15 cellular contexts compared by ENCODE assay signal in genomic region chr3:66629431-66630368, GRCh38.
DNase-seq lines count a peak whose midpoint lies in the region; ATAC-seq and TF ChIP-seq lines count a peak whose summit lies in the region.
"Had no signal": no experiment of that assay in that cellular context is flagged by ENCODE, and none has a peak within 500 bp of the region (broad histone marks: within the 10 kb centered on the region; RNA-seq: fewer than 3 reads in every experiment).

No MANE protein-coding gene starts in this region.

- H3K27me3 ChIP-seq in HUES64 (ENCODE audit: insufficient read depth, low read length): no peaks in the 10 kb centered on the region
- no peaks in the 10 kb centered on the region for H3K27me3 ChIP-seq in mammary epithelial cell (ENCODE audit: insufficient read depth, low read length)
- no peaks in the 10 kb centered on the region for H3K27me3 ChIP-seq in sigmoid colon
- H3K27me3 ChIP-seq: Peyer's patch had no signal

- H3K9ac ChIP-seq in HUES64 (ENCODE audit: low read depth, low read length) (0 out of 2 replicates have a peak overlapping the region, but pooled peaks have one; percentile 29), mammary epithelial cell (ENCODE audit: insufficient read depth, low read length) (no peak overlapping the region)

- CTCF ChIA-PET in mammary epithelial cell (lab: Charles Lee; ENCODE audit: low non-redundant PET): no interaction called here

- no TSS peak for BruUV-seq in mammary epithelial cell (replicated peaks; lab: Mats Ljungman, UMichigan)

- dilution Hi-C loops in mammary epithelial cell (cut with HindIII; ENCODE audit: low sequenced_read_pairs): no loop called here

- no peak overlapping the region for H3K27ac ChIP-seq in HUES64 (ENCODE audit: low read depth, low read length)
- H3K27ac ChIP-seq in mammary epithelial cell (ENCODE audit: insufficient read depth, low read depth, low read length): no peak overlapping the region
- H3K27ac ChIP-seq in sigmoid colon: peak overlapping the region in 3 of 4 donors; percentile 0 to 38 (median 23)
- H3K27ac ChIP-seq: Peyer's patch had no signal

- intact Hi-C loops in mammary epithelial cell (cut with micrococcal nuclease) (no loop called here), mucosa of descending colon (cut with DNase I, micrococcal nuclease) (no loop called here), sigmoid colon (cut with DNase I) (loop anchor here (5.0 kb wide), 1 partner anchor 48 kb away; no protein-coding TSS in a partner anchor)

- TF ChIP-seq EP300 in sigmoid colon (IDR thresholded peaks at IDR 0.05): no peak

- no peak for TF ChIP-seq CTCF in mammary epithelial cell (conservative IDR thresholded peaks at IDR 0.05 in 1 of 2, IDR thresholded peaks at IDR 0.05 in 1 of 2; ENCODE audit: extremely low read depth in 1 of 2, insufficient read depth in 1 of 2, low read depth in 1 of 2, low read length in 2 of 2)
- no peak for TF ChIP-seq CTCF in mucosa of descending colon (IDR thresholded peaks at IDR 0.05)
- TF ChIP-seq CTCF in sigmoid colon (IDR thresholded peaks at IDR 0.05): no peak

- no peak for TF ChIP-seq POLR2A in sigmoid colon (IDR thresholded peaks at IDR 0.05)

- WGBS in HUES64: 46% methylated on average over 7 of the region's 7 CpGs
- WGBS in mammary epithelial cell (ENCODE audit: low coverage, missing lambda C conversion rate): 15% methylated on average over 7 of the region's 7 CpGs
- WGBS in sigmoid colon, 2 donors: 89% methylated on average over 7 of the region's 7 CpGs

- no peaks in the 10 kb centered on the region for H3K79me2 ChIP-seq in mammary epithelial cell (ENCODE audit: insufficient read depth, low read length)

- in situ Hi-C loops in mammary epithelial cell (cut with MboI; ENCODE audit: low sequenced_read_pairs in 2 of 2): no loop called here

- ATAC-seq in mucosa of descending colon (peak; percentile 43), GM21576 (IDR thresholded peaks at IDR 0.05; ENCODE audit: unreplicated experiment) (no peak)

- no peaks in the 10 kb centered on the region for H3K9me3 ChIP-seq in HUES64 (ENCODE audit: insufficient read depth, low read depth, low read length)
- H3K9me3 ChIP-seq in mammary epithelial cell (replicated peaks; ENCODE audit: insufficient read depth, low read length): no peaks in the 10 kb centered on the region
- no peaks in the 10 kb centered on the region for H3K9me3 ChIP-seq in mucosa of descending colon
- no peaks in the 10 kb centered on the region for H3K9me3 ChIP-seq in sigmoid colon
- H3K9me3 ChIP-seq: Peyer's patch had no signal

- no peak overlapping the region for H3K4me2 ChIP-seq in mammary epithelial cell (ENCODE audit: insufficient read depth, low read depth, low read length)

- no peak for DNase-seq in mammary epithelial cell
- DNase-seq in mucosa of descending colon: no peak
- DNase-seq in sigmoid colon: no peak
- no peak for DNase-seq in stimulated activated CD4-positive, alpha-beta T cell treated with anti-CD3 and anti-CD28 coated beads, Interleukin-2, amount 100 ng/mL, for 48 hours
- no peak for DNase-seq in NCI-H187 (lab: John Stamatoyannopoulos, UW)
- DNase-seq: AML-193; Calu3; CD4-positive, CD25-positive, alpha-beta regulatory T cell; NCI-H1417; NCI-H2029; NCI-H524; Peyer's patch; SHP77 had no signal

- H3K36me3 ChIP-seq in HUES64 (ENCODE audit: insufficient read depth, low read length) (no peaks in the 10 kb centered on the region), mammary epithelial cell (ENCODE audit: insufficient read depth, low read length) (no peaks in the 10 kb centered on the region), mucosa of descending colon (ENCODE audit: low read depth) (no peaks in the 10 kb centered on the region), sigmoid colon (no peaks in the 10 kb centered on the region)
- H3K36me3 ChIP-seq: Peyer's patch had no signal

- peak overlapping the region; percentile 26 for H2AFZ ChIP-seq in mammary epithelial cell (ENCODE audit: low read depth, low read length)

- H3K4me1 ChIP-seq in HUES64 (ENCODE audit: insufficient read depth, low read length) (peaks cover 19% of the 10 kb centered on the region), mammary epithelial cell (ENCODE audit: insufficient read depth, low read length) (no peaks in the 10 kb centered on the region), mucosa of descending colon (ENCODE audit: low read depth) (no peaks in the 10 kb centered on the region), sigmoid colon (peaks cover 0 to 24% (median 19%) of the 10 kb centered on the region in 4 donors)
- H3K4me1 ChIP-seq: Peyer's patch had no signal

- no peak overlapping the region for H3K4me3 ChIP-seq in HUES64 (ENCODE audit: low read length)
- no peak overlapping the region for H3K4me3 ChIP-seq in mammary epithelial cell (replicated peaks in 1 of 3; ENCODE audit: insufficient read depth in 1 of 3, low read depth in 2 of 3, low read length in 3 of 3)
- no peak overlapping the region for H3K4me3 ChIP-seq in mucosa of descending colon
- H3K4me3 ChIP-seq in sigmoid colon: no peak overlapping the region
- H3K4me3 ChIP-seq: Peyer's patch had no signal

- no peaks in the 10 kb centered on the region for H4K20me1 ChIP-seq in mammary epithelial cell (ENCODE audit: insufficient read depth, low read length)

Comparison
In these comparisons a context has a peak if more than half of its experiments do, and no peak if none do; other contexts are left out.
1. H3K27ac ChIP-seq: peak in sigmoid colon (3 of 4); none in HUES64 (single experiment) and mammary epithelial cell (single experiment).